In the genomic region with DNA sequence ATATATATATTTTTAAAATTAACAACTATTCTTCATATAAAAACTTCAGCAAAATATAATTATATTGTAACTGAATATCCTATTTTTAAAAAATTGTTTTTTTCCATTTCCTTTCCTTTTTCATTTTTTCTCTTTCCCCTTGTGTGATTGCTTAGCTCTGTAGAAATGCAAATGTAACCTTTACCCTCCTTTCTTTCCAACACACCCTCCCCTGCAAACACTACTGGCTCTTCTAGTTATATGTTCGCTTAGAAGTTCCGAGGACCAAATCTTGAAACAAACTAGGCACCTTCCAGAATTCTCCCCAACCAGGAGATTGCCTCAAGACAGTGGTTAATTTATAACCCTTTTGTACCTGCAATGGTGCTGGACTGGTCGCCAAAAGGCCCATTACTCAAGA, we compare ENCODE assay signal across 17 cellular contexts.
DNase-seq lines count a peak whose midpoint lies in the region; ATAC-seq, FAIRE-seq and TF ChIP-seq lines count a peak whose summit lies in the region.
"Had no signal": no experiment of that assay in that cellular context is flagged by ENCODE, and none has a peak within 500 bp of the region (broad histone marks: within the 10 kb centered on the region; RNA-seq: fewer than 3 reads in every experiment).

No MANE protein-coding gene starts in this region.

- H3K18ac ChIP-seq in neuronal stem cell (ENCODE audit: low read length): no peak overlapping the region

- ATAC-seq in GM23338 (peak; percentile 30; the same call in 1 of the 3 replicates), GM21526 (IDR thresholded peaks at IDR 0.05; ENCODE audit: low FRiP score, unreplicated experiment) (no peak)
- ATAC-seq in activated CD4-positive, CD25-positive, alpha-beta regulatory T cell treated with anti-CD3 and anti-CD28 coated beads, Interleukin-2, amount 50 U/mL, for 24 hours: no peak

- H2BK12ac ChIP-seq in neuronal stem cell (ENCODE audit: low read length): no peak overlapping the region

- FAIRE-seq in small intestine (lab: Jason Lieb, UNC): no peak
- FAIRE-seq: G401.6, GM12892 had no signal

- no peak overlapping the region; the same call in 1 of the 2 replicates for H3K27ac Mint-ChIP-seq in GM23338
- H3K27ac Mint-ChIP-seq: CD4-positive, alpha-beta memory T cell had no signal

- H4K8ac ChIP-seq in neuronal stem cell (ENCODE audit: low read depth, low read length): no peak overlapping the region

- H3K4me2 ChIP-seq in GM23338 (peak overlapping the region; percentile 72), hepatocyte (peak overlapping the region; percentile 58), neuronal stem cell (ENCODE audit: insufficient read depth, low read length, poor library complexity, severe bottlenecking) (no peak overlapping the region)

- H3K36me3 Mint-ChIP-seq in GM23338 (ENCODE audit: low read depth): no peaks in the 10 kb centered on the region
- H3K36me3 Mint-ChIP-seq: CD4-positive, alpha-beta memory T cell had no signal

- H3K27me3 Mint-ChIP-seq in GM23338 (ENCODE audit: insufficient read depth, low read depth, poor library complexity): no peaks in the 10 kb centered on the region
- H3K27me3 Mint-ChIP-seq: CD4-positive, alpha-beta memory T cell had no signal

- no peak overlapping the region for H3K27ac ChIP-seq in GM23338 (ENCODE audit: low read depth)
- no peak overlapping the region for H3K27ac ChIP-seq in HUES48 (ENCODE audit: low read depth, low read length)
- no peak overlapping the region for H3K27ac ChIP-seq in hepatocyte
- no peak overlapping the region for H3K27ac ChIP-seq in neuronal stem cell (replicated peaks; ENCODE audit: low read length)
- no peak overlapping the region for H3K27ac ChIP-seq in small intestine (ENCODE audit: low read depth in 1 of 2, low read length in 1 of 2)

- H2AFZ ChIP-seq in GM23338: peak overlapping the region; percentile 80; the same call in 1 of the 2 replicates
- H2AFZ ChIP-seq in hepatocyte: no peak overlapping the region
- H2AFZ ChIP-seq in neuronal stem cell (ENCODE audit: low read length): peak overlapping the region; percentile 57

- no peak overlapping the region for H2BK5ac ChIP-seq in neuronal stem cell (ENCODE audit: low read length)

- H4K20me1 ChIP-seq in GM23338 (replicated peaks; ENCODE audit: insufficient read depth) (no peaks in the 10 kb centered on the region), hepatocyte (ENCODE audit: insufficient read depth, poor library complexity, severe bottlenecking) (no peaks in the 10 kb centered on the region)

- H3F3A ChIP-seq in GM23338 (replicated peaks; ENCODE audit: low read depth): no peaks in the 10 kb centered on the region

- H3K79me2 ChIP-seq in GM23338 (replicated peaks; ENCODE audit: insufficient read depth): no peaks in the 10 kb centered on the region
- no peaks in the 10 kb centered on the region for H3K79me2 ChIP-seq in hepatocyte

- TF ChIP-seq CTCF in GM23338 (conservative IDR thresholded peaks at IDR 0.05; ENCODE audit: low read depth in 2 of 2) (no peak), hepatocyte (IDR thresholded peaks at IDR 0.05; ENCODE audit: poor library complexity) (no peak)

- no peaks in the 10 kb centered on the region for H3K36me3 ChIP-seq in GM23338 (ENCODE audit: insufficient read depth)
- no peaks in the 10 kb centered on the region for H3K36me3 ChIP-seq in HUES48 (ENCODE audit: control insufficient read depth, insufficient read depth, low read length)
- no peaks in the 10 kb centered on the region for H3K36me3 ChIP-seq in hepatocyte (replicated peaks; ENCODE audit: insufficient read depth, low read depth)
- no peaks in the 10 kb centered on the region for H3K36me3 ChIP-seq in neuronal stem cell (replicated peaks in 1 of 2; ENCODE audit: control insufficient read depth in 2 of 2, insufficient read depth in 2 of 2, low read length in 2 of 2)
- H3K36me3 ChIP-seq in small intestine (ENCODE audit: control insufficient read depth in 2 of 2, insufficient read depth in 2 of 2, low read length in 2 of 2): no peaks in the 10 kb centered on the region

- no peak overlapping the region for H2BK15ac ChIP-seq in neuronal stem cell (ENCODE audit: low read length)

- H4K91ac ChIP-seq in neuronal stem cell (ENCODE audit: low read depth, low read length, poor library complexity): no peak overlapping the region

- H2AK5ac ChIP-seq in neuronal stem cell (ENCODE audit: low read depth, low read length): no peak overlapping the region

- 38% methylated on average over 3 of the region's 3 CpGs for WGBS in hepatocyte (ENCODE audit: low lambda C conversion rate, missing lambda C conversion rate)
- no CpG with 5 or more reads among the region's 3 CpGs for WGBS in neuronal stem cell (ENCODE audit: extremely low coverage in 2 of 2, insufficient read length in 2 of 2, insufficient replicate concordance in 1 of 2), 2 donors
- WGBS in small intestine, 3 donors: 19 to 58% (median 50%) methylated on average over 3 of the region's 3 CpGs

- H3K4me1 Mint-ChIP-seq in GM23338: peaks cover 26% of the 10 kb centered on the region
- H3K4me1 Mint-ChIP-seq: CD4-positive, alpha-beta memory T cell had no signal

- H3K9ac ChIP-seq in HUES48 (ENCODE audit: low read depth, low read length): no peak overlapping the region
- H3K9ac ChIP-seq in neuronal stem cell (ENCODE audit: low read depth, low read length, poor library complexity): no peak overlapping the region

- H3K9me2 ChIP-seq in GM23338 (ENCODE audit: insufficient read depth) (no peaks in the 10 kb centered on the region), hepatocyte (replicated peaks; ENCODE audit: insufficient read depth) (no peaks in the 10 kb centered on the region)

- H3K79me1 ChIP-seq in neuronal stem cell (ENCODE audit: low read depth, low read length): no peaks in the 10 kb centered on the region

- H3K4me3 ChIP-seq in GM23338: no peak overlapping the region; the same call in 1 of the 2 replicates
- 0 out of 2 replicates have a peak overlapping the region, but pooled peaks have one; percentile 24 for H3K4me3 ChIP-seq in HUES48 (ENCODE audit: low read depth, low read length)
- no peak overlapping the region for H3K4me3 ChIP-seq in hepatocyte
- no peak overlapping the region for H3K4me3 ChIP-seq in neuronal stem cell (ENCODE audit: low read length in 2 of 2)
- no peak overlapping the region for H3K4me3 ChIP-seq in small intestine (ENCODE audit: low read depth in 1 of 2, low read length in 2 of 2)

- H3K4me3 Mint-ChIP-seq in GM23338: no peak overlapping the region
- H3K4me3 Mint-ChIP-seq: CD4-positive, alpha-beta memory T cell had no signal

- H3K23ac ChIP-seq in neuronal stem cell (ENCODE audit: low read depth, low read length, poor library complexity): no peak overlapping the region

- no peaks in the 10 kb centered on the region for H3K9me3 Mint-ChIP-seq in GM23338

- H3K27me3 ChIP-seq in GM23338 (ENCODE audit: insufficient read depth): no peaks in the 10 kb centered on the region
- no peaks in the 10 kb centered on the region for H3K27me3 ChIP-seq in HUES48 (ENCODE audit: control insufficient read depth, insufficient read depth, low read length)
- H3K27me3 ChIP-seq in hepatocyte: no peaks in the 10 kb centered on the region
- no peaks in the 10 kb centered on the region for H3K27me3 ChIP-seq in neuronal stem cell (ENCODE audit: control insufficient read depth in 3 of 3, insufficient read depth in 3 of 3, low read depth in 1 of 3, low read length in 3 of 3)
- no peaks in the 10 kb centered on the region for H3K27me3 ChIP-seq in small intestine (ENCODE audit: control insufficient read depth in 2 of 2, insufficient read depth in 2 of 2, low read length in 2 of 2)

- DNase-seq in GM23338 (ENCODE audit: low spot score) (no peak), hepatocyte (ENCODE audit: low spot score) (peak; percentile 5), neuronal stem cell (ENCODE audit: low spot score) (no peak), small intestine (no peak)
- no peak for DNase-seq in NK-92 treated with Interleukin-12 subunit alpha and Interleukin-12 subunit beta, amount 100 ng/mL, for 24 hours (lab: John Stamatoyannopoulos, UW)
- DNase-seq: C1 segment of cervical spinal cord; Calu3; CD4-positive, alpha-beta memory T cell; COR-L47; DMS53; DMS79 treated with DMSO at 0.1 percent for 48 hours; HCEC 1CT had no signal

- H3K14ac ChIP-seq in neuronal stem cell (ENCODE audit: low read length): no peak overlapping the region

- no peak overlapping the region for H3K4ac ChIP-seq in neuronal stem cell (ENCODE audit: low read length)

- no peak overlapping the region for H2BK120ac ChIP-seq in neuronal stem cell (ENCODE audit: low read depth, low read length)

- H3K4me1 ChIP-seq in GM23338 (ENCODE audit: insufficient read depth) (peaks cover 35% of the 10 kb centered on the region), HUES48 (ENCODE audit: control insufficient read depth, insufficient read depth, low read length) (peaks cover 27% of the 10 kb centered on the region), hepatocyte (ENCODE audit: insufficient read depth) (no peaks in the 10 kb centered on the region), neuronal stem cell (ENCODE audit: control insufficient read depth in 2 of 2, insufficient read depth in 1 of 2, low read depth in 1 of 2, low read length in 2 of 2) (no peaks in the 10 kb centered on the region), small intestine (ENCODE audit: control insufficient read depth in 2 of 2, insufficient read depth in 1 of 2, low read depth in 1 of 2, low read length in 1 of 2) (no peaks in the 10 kb centered on the region)

- H3K9me3 ChIP-seq in HUES48 (ENCODE audit: control insufficient read depth, insufficient read depth, low read length): no peaks in the 10 kb centered on the region
- no peaks in the 10 kb centered on the region for H3K9me3 ChIP-seq in hepatocyte (ENCODE audit: low read depth)
- no peaks in the 10 kb centered on the region for H3K9me3 ChIP-seq in neuronal stem cell (replicated peaks in 1 of 2; ENCODE audit: control insufficient read depth in 2 of 2, insufficient read depth in 1 of 2, low read depth in 1 of 2, low read length in 2 of 2)
- H3K9me3 ChIP-seq in small intestine (ENCODE audit: control insufficient read depth, low read depth): peaks cover 1% of the 10 kb centered on the region

TF ChIP-seq in GM23338, 12 proteins besides CTCF, POLR2A, EP300 and RAD21:
- TF ChIP-seq EZH2 (IDR thresholded peaks at IDR 0.05; ENCODE audit: low read depth, unreplicated experiment) (no peak), CREB1 (CRISPR knock-in tag; IDR thresholded peaks at IDR 0.05; ENCODE audit: low read depth) (no peak), EZH2phosphoT487 (IDR thresholded peaks at IDR 0.05; ENCODE audit: unreplicated experiment) (no peak), NANOG (IDR thresholded peaks at IDR 0.05; ENCODE audit: borderline replicate concordance) (no peak)
- TF ChIP-seq, protein P1, sequence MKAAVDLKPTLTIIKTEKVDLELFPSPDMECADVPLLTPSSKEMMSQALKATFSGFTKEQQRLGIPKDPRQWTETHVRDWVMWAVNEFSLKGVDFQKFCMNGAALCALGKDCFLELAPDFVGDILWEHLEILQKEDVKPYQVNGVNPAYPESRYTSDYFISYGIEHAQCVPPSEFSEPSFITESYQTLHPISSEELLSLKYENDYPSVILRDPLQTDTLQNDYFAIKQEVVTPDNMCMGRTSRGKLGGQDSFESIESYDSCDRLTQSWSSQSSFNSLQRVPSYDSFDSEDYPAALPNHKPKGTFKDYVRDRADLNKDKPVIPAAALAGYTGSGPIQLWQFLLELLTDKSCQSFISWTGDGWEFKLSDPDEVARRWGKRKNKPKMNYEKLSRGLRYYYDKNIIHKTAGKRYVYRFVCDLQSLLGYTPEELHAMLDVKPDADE (IDR thresholded peaks at IDR 0.05): no peak
TF ChIP-seq in GM23338: peak in this region for 0.
